Comparison of ENCODE assay signal across 2 cellular contexts in genomic region chr17:64496348-64496785, GRCh38.
TF ChIP-seq lines count a peak whose summit lies in the region.

No MANE protein-coding gene starts in this region.

TF ChIP-seq in A549, 52 proteins besides CTCF, POLR2A, EP300 and RAD21 (continued from another document):
- TF ChIP-seq ESRRA (IDR thresholded peaks at IDR 0.05; ENCODE audit: borderline replicate concordance, low read length) (no peak), E2F6 (IDR thresholded peaks at IDR 0.05; ENCODE audit: borderline replicate concordance, low read depth) (no peak), MYC (IDR thresholded peaks at IDR 0.05; ENCODE audit: borderline replicate concordance, low read length) (no peak), SREBF2 (IDR thresholded peaks at IDR 0.05) (no peak), NR3C1 (IDR thresholded peaks at IDR 0.05) (no peak), REST (IDR thresholded peaks at IDR 0.05) (no peak), HEYL (CRISPR knock-in tag; IDR thresholded peaks at IDR 0.05) (no peak), ZNF302 (CRISPR knock-in tag; IDR thresholded peaks at IDR 0.05) (no peak), PBX3 (IDR thresholded peaks at IDR 0.05) (no peak), HOXA7 (CRISPR knock-in tag; IDR thresholded peaks at IDR 0.05) (no peak), KDM5A (IDR thresholded peaks at IDR 0.05) (no peak), CEBPB (IDR thresholded peaks at IDR 0.05) (no peak)

TF ChIP-seq in GM23338, 12 proteins besides CTCF, POLR2A, EP300 and RAD21 (continued from another document):
- TF ChIP-seq EZH2phosphoT487 (IDR thresholded peaks at IDR 0.05; ENCODE audit: unreplicated experiment) (no peak), JUNB (IDR thresholded peaks at IDR 0.05; ENCODE audit: unreplicated experiment) (no peak), EZH2 (IDR thresholded peaks at IDR 0.05; ENCODE audit: low read depth, unreplicated experiment) (no peak), POLR2AphosphoS5 (IDR thresholded peaks at IDR 0.05; ENCODE audit: low read depth) (no peak)
